In the genomic region with DNA sequence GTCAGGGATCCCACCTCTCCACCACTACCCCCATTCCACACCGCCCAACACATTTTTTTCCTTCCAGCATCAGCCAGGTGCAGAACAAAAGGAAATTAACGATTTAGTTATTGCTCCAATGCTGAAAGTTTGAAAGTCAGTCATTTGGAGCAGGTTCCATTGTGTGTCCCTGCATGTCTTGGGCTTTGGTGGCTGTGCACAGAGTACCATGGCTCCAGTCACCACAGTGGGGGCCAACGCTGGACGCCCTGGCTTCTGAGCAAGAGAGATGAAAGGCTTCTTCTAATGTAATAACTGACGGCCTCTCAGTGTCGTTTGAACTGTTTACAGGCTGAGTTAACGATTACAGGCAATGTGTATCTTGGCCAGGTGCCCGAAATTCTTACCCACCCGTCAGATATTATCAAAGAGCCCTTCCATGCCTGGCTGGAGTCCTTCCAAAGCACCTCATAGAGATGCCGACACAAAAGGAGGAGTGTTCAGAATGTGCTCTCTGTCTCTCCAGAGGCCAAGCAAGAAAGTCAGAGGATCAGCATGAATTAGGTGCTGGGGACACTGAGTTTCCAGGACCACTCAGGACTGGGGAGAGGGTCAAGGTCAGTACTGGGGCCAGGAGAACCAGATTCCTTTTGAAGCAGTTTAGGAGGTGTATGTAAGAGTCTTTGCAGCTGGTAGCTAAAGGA, we compare ENCODE assay signal across 9 cellular contexts. TPM values are rescaled to one million over a fixed set of nuclear protein-coding genes. Genes with fewer than 3 reads are reported as not detected.
DNase-seq lines count a peak whose midpoint lies in the region; TF ChIP-seq lines count a peak whose summit lies in the region.
"Had no signal": no experiment of that assay in that cellular context is flagged by ENCODE, and none has a peak within 500 bp of the region (broad histone marks: within the 10 kb centered on the region; RNA-seq: fewer than 3 reads in every experiment).

No MANE protein-coding gene starts in this region.

- no peak overlapping the region for H4K8ac ChIP-seq in H9 (replicated peaks; ENCODE audit: insufficient read length, low read depth, low read length)

- no peak overlapping the region for H2BK5ac ChIP-seq in H9 (ENCODE audit: insufficient read length, low read length)

- no peak overlapping the region for H4K91ac ChIP-seq in H9 (ENCODE audit: insufficient read length, low read depth, low read length)

- no peak overlapping the region for H2BK20ac ChIP-seq in H9 (ENCODE audit: low read depth, low read length, poor library complexity, severe bottlenecking)

- TF ChIP-seq CTCF in cardiac fibroblast (IDR thresholded peaks at IDR 0.05; ENCODE audit: low read depth, low read length) (no peak), progenitor cell of endocrine pancreas (IDR thresholded peaks at IDR 0.05; ENCODE audit: unreplicated experiment) (no peak), H9 (conservative IDR thresholded peaks at IDR 0.05) (no peak), esophagus muscularis mucosa (IDR thresholded peaks at IDR 0.05) (no peak)

- POLR2A ChIA-PET in activated CD4-positive, alpha-beta memory T cell treated with anti-CD3 and anti-CD28 coated beads, Interleukin-2, amount 10 ng/mL, durations not matched to agents 7 days and 5 days (lab: Charles Lee), result interaction anchor here (1.2 kb wide), 1 partner anchor 39 kb away, joined by 3 read pairs; a partner anchor contains a TSS

- TF ChIP-seq POLR2A in esophagus muscularis mucosa (IDR thresholded peaks at IDR 0.05; ENCODE audit: low read depth), result no peak

- H3K4me3 ChIP-seq in cardiac fibroblast (replicated peaks in 1 of 2; ENCODE audit: low read depth in 2 of 2, low read length in 2 of 2), result no peak overlapping the region
- H3K4me3 ChIP-seq in esophagus muscularis mucosa, result no peak overlapping the region

- no peak overlapping the region for H3K18ac ChIP-seq in H9 (ENCODE audit: insufficient read length, low read depth, low read length)

- H3K4me3 Mint-ChIP-seq in progenitor cell of endocrine pancreas (ENCODE audit: low read depth), result peak overlapping the region; percentile 9
- H3K4me3 Mint-ChIP-seq in H9, result no peak overlapping the region
- H3K4me3 Mint-ChIP-seq in activated CD4-positive, alpha-beta memory T cell treated with anti-CD3 and anti-CD28 coated beads, Interleukin-2, amount 10 ng/mL, durations not matched to agents 7 days and 5 days, result no peak overlapping the region

- H3K79me2 ChIP-seq in H9 (ENCODE audit: insufficient read depth, low read length), result no peaks in the 10 kb centered on the region

- H3K23me2 ChIP-seq in H9 (ENCODE audit: insufficient read length, low read depth, low read length, poor library complexity, severe bottlenecking), result no peaks in the 10 kb centered on the region

- H3K79me1 ChIP-seq in H9 (ENCODE audit: insufficient read depth, low read depth, low read length, poor library complexity, severe bottlenecking), result no peaks in the 10 kb centered on the region

- H3K27me3 Mint-ChIP-seq in progenitor cell of endocrine pancreas (no peaks in the 10 kb centered on the region), H9 (ENCODE audit: low read depth) (peaks cover 35% of the 10 kb centered on the region)
- peaks cover 2% of the 10 kb centered on the region for H3K27me3 Mint-ChIP-seq in activated CD4-positive, alpha-beta memory T cell treated with anti-CD3 and anti-CD28 coated beads, Interleukin-2, amount 10 ng/mL, durations not matched to agents 7 days and 5 days

- no peak overlapping the region for H2BK12ac ChIP-seq in H9 (ENCODE audit: insufficient read length, low read depth, low read length)

- H3K27ac Mint-ChIP-seq in progenitor cell of endocrine pancreas (peak overlapping the region; percentile 68), H9 (peak overlapping the region in 1 of 3 experiments; percentile 29; a peak in 1 of 7 replicates)
- H3K27ac Mint-ChIP-seq in activated CD4-positive, alpha-beta memory T cell treated with anti-CD3 and anti-CD28 coated beads, Interleukin-2, amount 10 ng/mL, durations not matched to agents 7 days and 5 days, result no peak overlapping the region

- WGBS in H9 (ENCODE audit: extremely low coverage, insufficient read length, low lambda C conversion rate), result no CpG with 5 or more reads among the region's 10 CpGs
- 45% methylated on average over 8 of the region's 10 CpGs for WGBS in esophagus muscularis mucosa

- no peak overlapping the region for H3K23ac ChIP-seq in H9 (ENCODE audit: insufficient read length, low read depth, low read length)

- H3K27ac ChIP-seq in H9 (ENCODE audit: insufficient read length, low read depth, low read length), result no peak overlapping the region
- no peak overlapping the region for H3K27ac ChIP-seq in esophagus muscularis mucosa (replicated peaks in 1 of 4)

- H4K20me1 ChIP-seq in H9 (ENCODE audit: control insufficient read depth, insufficient read depth, insufficient read length), result no peaks in the 10 kb centered on the region

- no peak overlapping the region for H3K4ac ChIP-seq in H9 (ENCODE audit: low read depth, low read length)

- intact Hi-C loops in esophagus muscularis mucosa (cut with DNase I), result no loop called here

- CTCF ChIA-PET in activated CD4-positive, alpha-beta memory T cell treated with anti-CD3 and anti-CD28 coated beads, Interleukin-2, amount 10 ng/mL, durations not matched to agents 7 days and 5 days (lab: Charles Lee), result no interaction called here

- H3K9me3 Mint-ChIP-seq in progenitor cell of endocrine pancreas (ENCODE audit: low read depth) (no peaks in the 10 kb centered on the region), H9 (no peaks in the 10 kb centered on the region)
- no peaks in the 10 kb centered on the region for H3K9me3 Mint-ChIP-seq in activated CD4-positive, alpha-beta memory T cell treated with anti-CD3 and anti-CD28 coated beads, Interleukin-2, amount 10 ng/mL, durations not matched to agents 7 days and 5 days

- H3T11ph ChIP-seq in H9 (ENCODE audit: low read length), result no peak overlapping the region

- peak; percentile 99 for DNase-seq in HT-29 (ENCODE audit: low spot score)
- peak; percentile 94 for DNase-seq in NCI-H345 treated with DMSO at 0.1 percent for 48 hours (lab: John Stamatoyannopoulos, UW; ENCODE audit: unreplicated experiment)
- DNase-seq in cardiac fibroblast (ENCODE audit: low read depth in 2 of 2), result peak; percentile 22 to 67
- no peak for DNase-seq in progenitor cell of endocrine pancreas (ENCODE audit: low spot score, unreplicated experiment)
- no peak for DNase-seq in cerebellar cortex (ENCODE audit: low spot score)
- DNase-seq in H9, result no peak
- DNase-seq in activated CD4-positive, alpha-beta memory T cell treated with anti-CD3 and anti-CD28 coated beads, Interleukin-2, amount 10 ng/mL, durations not matched to agents 7 days and 5 days, result no peak
- DNase-seq in esophagus muscularis mucosa (ENCODE audit: extremely low spot score), result no peak
- DNase-seq: hippocampal formation had no signal

- no peak overlapping the region for H3K4me2 ChIP-seq in H9 (ENCODE audit: insufficient read depth, insufficient read length, low read length)

- H3K36me3 Mint-ChIP-seq in progenitor cell of endocrine pancreas (ENCODE audit: insufficient read depth) (peaks cover 4% of the 10 kb centered on the region), H9 (ENCODE audit: insufficient read depth in 1 of 3, low read depth in 3 of 3) (no peaks in the 10 kb centered on the region)
- no peaks in the 10 kb centered on the region for H3K36me3 Mint-ChIP-seq in activated CD4-positive, alpha-beta memory T cell treated with anti-CD3 and anti-CD28 coated beads, Interleukin-2, amount 10 ng/mL, durations not matched to agents 7 days and 5 days (ENCODE audit: low read depth)

- no peaks in the 10 kb centered on the region for H3K36me3 ChIP-seq in esophagus muscularis mucosa

- no peak overlapping the region for H3K9ac ChIP-seq in H9 (ENCODE audit: extremely low read depth, insufficient read length, low read length)

- no peak overlapping the region for H3K56ac ChIP-seq in H9 (ENCODE audit: insufficient read length, low read depth, low read length)

- peaks cover 9% of the 10 kb centered on the region for H3K4me1 ChIP-seq in H9 (ENCODE audit: insufficient read depth, low read length)
- peaks cover 0 to 7% (median 0%) of the 10 kb centered on the region in 4 donors for H3K4me1 ChIP-seq in esophagus muscularis mucosa

- no peak overlapping the region for H2BK15ac ChIP-seq in H9 (ENCODE audit: low read depth, low read length)

- no peak overlapping the region for H3K14ac ChIP-seq in H9 (ENCODE audit: insufficient read depth, low read length)

- no peak overlapping the region for H2BK120ac ChIP-seq in H9 (ENCODE audit: low read depth, low read length, poor library complexity, severe bottlenecking)

- H3K9me3 ChIP-seq in H9 (ENCODE audit: control insufficient read depth, low read depth, low read length) (no peaks in the 10 kb centered on the region), esophagus muscularis mucosa (no peaks in the 10 kb centered on the region)

- H2AK5ac ChIP-seq in H9 (ENCODE audit: insufficient read length, low read length), result no peak overlapping the region

- H3K4me1 Mint-ChIP-seq in progenitor cell of endocrine pancreas (ENCODE audit: low read depth) (peaks cover 29% of the 10 kb centered on the region), H9 (peaks cover 26 to 29% of the 10 kb centered on the region in 2 experiments)
- peaks cover 3% of the 10 kb centered on the region for H3K4me1 Mint-ChIP-seq in activated CD4-positive, alpha-beta memory T cell treated with anti-CD3 and anti-CD28 coated beads, Interleukin-2, amount 10 ng/mL, durations not matched to agents 7 days and 5 days

- H3K27me3 ChIP-seq in H9 (ENCODE audit: insufficient read depth, low read length) (no peaks in the 10 kb centered on the region; the same call in 1 of the 2 replicates), esophagus muscularis mucosa (peaks cover 0 to 26% (median 0%) of the 10 kb centered on the region in 4 donors)

- H4K5ac ChIP-seq in H9 (ENCODE audit: insufficient read length, low read depth, low read length), result no peak overlapping the region

- H2AFZ ChIP-seq in H9 (ENCODE audit: low read length), result no peak overlapping the region

- no peak for TF ChIP-seq EP300 in esophagus muscularis mucosa (IDR thresholded peaks at IDR 0.05)

RNA-seq across cellular contexts. Expression of a gene that starts 25.9 kb away (rescaled TPM):
- total RNA-seq in HT-29 (2014; rRNA removed; shearing (Covaris generic)), result 113 and 136 TPM in 2 replicates
- total RNA-seq in progenitor cell of endocrine pancreas (18.7 and 19.2 TPM in 2 replicates), H9 (2021) (0.42 and 0.72 TPM in 2 replicates), esophagus muscularis mucosa (under 1 TPM in 3 of 4 donors, not detected in 1; under 0.01 to 0.26 (median 0.11) TPM)
- total RNA-seq in activated CD4-positive, alpha-beta memory T cell treated with anti-CD3 and anti-CD28 coated beads, Interleukin-2, amount 10 ng/mL, durations not matched to agents 7 days and 5 days, result not detected

RNA-seq across cellular contexts. Expression of a gene that starts 39.4 kb away (rescaled TPM):
- 53.0 and 60.0 TPM in 2 replicates for total RNA-seq in HT-29 (2014; rRNA removed; shearing (Covaris generic))
- 89.6 and 95.7 TPM in 2 replicates for total RNA-seq in progenitor cell of endocrine pancreas
- total RNA-seq in H9 (2021), result 107 and 109 TPM in 2 replicates
- 10 to 100 TPM; 85.8 to 91.0 TPM for total RNA-seq in activated CD4-positive, alpha-beta memory T cell treated with anti-CD3 and anti-CD28 coated beads, Interleukin-2, amount 10 ng/mL, durations not matched to agents 7 days and 5 days
- 10 to 100 TPM; 35.3 to 59.6 (median 47.0) TPM for total RNA-seq in esophagus muscularis mucosa

Comparison
In these comparisons a context has a peak if more than half of its experiments do, and no peak if none do; other contexts are left out.
1. DNase-seq: peak in HT-29 (single experiment), NCI-H345 treated with DMSO at 0.1 percent for 48 hours (single experiment) and cardiac fibroblast (2 of 2); none in progenitor cell of endocrine pancreas (single experiment), cerebellar cortex (single experiment), H9 (single experiment), activated CD4-positive, alpha-beta memory T cell treated with anti-CD3 and anti-CD28 coated beads, Interleukin-2, amount 10 ng/mL, durations not matched to agents 7 days and 5 days (single experiment) and esophagus muscularis mucosa (single experiment).
2. RNA of a gene that starts 25.9 kb away (total RNA-seq): 113 to 136 TPM in HT-29 and 18.7 to 19.2 TPM in progenitor cell of endocrine pancreas; 0.42 to 0.72 TPM in H9, under 0.01 to 0.26 TPM in esophagus muscularis mucosa and not detected in activated CD4-positive, alpha-beta memory T cell treated with anti-CD3 and anti-CD28 coated beads, Interleukin-2, amount 10 ng/mL, durations not matched to agents 7 days and 5 days; every median in the first group is over 10 times any median in the second.